In the genomic region with DNA sequence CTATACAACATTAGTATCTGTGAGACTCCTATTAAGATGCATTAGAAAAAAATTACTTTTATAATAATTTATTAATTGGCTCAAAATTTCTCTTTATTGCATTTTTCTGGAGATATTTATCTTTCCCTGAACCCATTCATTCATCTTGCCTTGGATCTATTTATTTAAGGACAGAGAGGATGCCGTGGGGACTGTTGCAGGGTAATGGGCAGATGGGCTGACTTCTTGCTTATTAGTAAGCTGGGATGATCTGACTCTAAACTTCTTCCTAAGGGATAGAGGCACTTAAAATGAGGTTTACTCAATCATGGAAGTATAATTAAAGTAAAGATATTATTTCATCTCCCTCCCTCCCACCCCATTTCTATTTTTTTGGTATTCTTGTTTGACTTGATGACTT, we compare ENCODE assay signal across 28 cellular contexts.
"Had no signal": no experiment of that assay in that cellular context is flagged by ENCODE, and none has a peak within 500 bp of the region (broad histone marks: within the 10 kb centered on the region; RNA-seq: fewer than 3 reads in every experiment).

No MANE protein-coding gene starts in this region.

- H3K9me3 Mint-ChIP-seq: activated CD8-positive, alpha-beta T cell treated with anti-CD3 and anti-CD28 coated beads for 36 hours; activated T-cell treated with anti-CD3 and anti-CD28 coated beads, Interleukin-2, amount 50 U/mL, for 4 hours; activated T-helper 17 cell treated with anti-CD3 and anti-CD28 coated beads, Interleukin-2, amount 50 U/mL, for 72 hours; central memory CD8-positive, alpha-beta T cell; dendritic cell treated with granulocyte-macrophage colony-stimulating factor and Interleukin-4, amounts not matched to agents 40 ng/mL and 50 ng/mL, for 4 days; effector memory CD8-positive, alpha-beta T cell had no signal

- H3K27me3 Mint-ChIP-seq: central memory CD8-positive, alpha-beta T cell; dendritic cell treated with granulocyte-macrophage colony-stimulating factor and Interleukin-4, amounts not matched to agents 40 ng/mL and 50 ng/mL, for 4 days had no signal

- H3K36me3 ChIP-seq: brain microvascular endothelial cell, esophagus muscularis mucosa, gastrocnemius medialis, heart right ventricle had no signal

- H3K4me1 Mint-ChIP-seq: activated T-helper 17 cell treated with anti-CD3 and anti-CD28 coated beads, Interleukin-2, amount 50 U/mL, for 72 hours; central memory CD8-positive, alpha-beta T cell had no signal

- H3K27ac Mint-ChIP-seq: activated CD8-positive, alpha-beta T cell treated with anti-CD3 and anti-CD28 coated beads for 36 hours; activated naive CD8-positive, alpha-beta T cell; activated T-helper 17 cell treated with anti-CD3 and anti-CD28 coated beads, Interleukin-2, amount 50 U/mL, for 72 hours; dendritic cell treated with granulocyte-macrophage colony-stimulating factor and Interleukin-4, amounts not matched to agents 40 ng/mL and 50 ng/mL, for 4 days; effector memory CD8-positive, alpha-beta T cell; WTC11 had no signal

- H3K36me3 Mint-ChIP-seq: activated naive CD8-positive, alpha-beta T cell had no signal

- H3K4me3 Mint-ChIP-seq: activated CD8-positive, alpha-beta T cell treated with anti-CD3 and anti-CD28 coated beads for 36 hours; activated naive CD8-positive, alpha-beta T cell; activated T-cell treated with anti-CD3 and anti-CD28 coated beads, Interleukin-2, amount 50 U/mL, for 4 hours; activated T-helper 17 cell treated with anti-CD3 and anti-CD28 coated beads, Interleukin-2, amount 50 U/mL, for 72 hours; central memory CD8-positive, alpha-beta T cell; dendritic cell treated with granulocyte-macrophage colony-stimulating factor and Interleukin-4, amounts not matched to agents 40 ng/mL and 50 ng/mL, for 4 days; effector memory CD8-positive, alpha-beta T cell; WTC11 had no signal

- H3K4me3 ChIP-seq: coronary artery, esophagus muscularis mucosa, gastrocnemius medialis, heart right ventricle had no signal

- H3K4me1 ChIP-seq: esophagus muscularis mucosa, gastrocnemius medialis, heart right ventricle had no signal

- H3K27me3 ChIP-seq: brain microvascular endothelial cell, esophagus muscularis mucosa, gastrocnemius medialis, heart right ventricle had no signal

- H3K9me3 ChIP-seq: esophagus muscularis mucosa, gastrocnemius medialis, heart right ventricle had no signal

- DNase-seq: activated CD4-positive, alpha-beta T cell treated with anti-CD3 and anti-CD28 coated beads for 1 hour; activated CD4-positive, alpha-beta T cell treated with anti-CD3 and anti-CD28 coated beads for 4 hours; activated CD4-positive, alpha-beta T cell treated with anti-CD3 and anti-CD28 coated beads, Interleukin-2, amount 50 U/mL, for 1 hour; activated CD4-positive, alpha-beta T cell treated with anti-CD3 and anti-CD28 coated beads, Interleukin-2, amount 50 U/mL, for 48 hours; activated CD8-positive, alpha-beta memory T cell treated with anti-CD3 and anti-CD28 coated beads for 24 hours; activated CD8-positive, alpha-beta T cell treated with anti-CD3 and anti-CD28 coated beads for 36 hours; activated effector memory CD4-positive, alpha-beta T cell treated with Interleukin-2 at 50 U/mL for 16 hours; activated gamma-delta T cell treated with Interleukin-2 at 50 U/mL for 16 hours; activated naive CD4-positive, alpha-beta T cell treated with anti-CD3 and anti-CD28 coated beads, Interleukin-2, amount 50 U/mL, for 16 hours; activated naive CD4-positive, alpha-beta T cell treated with Interleukin-2 at 50 U/mL for 16 hours; activated T-cell treated with anti-CD3 and anti-CD28 coated beads, Interleukin-2, amount 50 U/mL, for 4 hours; amniotic stem cell; anterior cingulate cortex; brain microvascular endothelial cell; effector CD4-positive, alpha-beta T cell; effector memory CD8-positive, alpha-beta T cell; erythroblast; foreskin keratinocyte; gastrocnemius medialis; heart right ventricle; T-helper 2 cell had no signal

- H3K27ac ChIP-seq: brain microvascular endothelial cell, coronary artery, esophagus muscularis mucosa, foreskin keratinocyte, gastrocnemius medialis, heart right ventricle had no signal
